9 cellular contexts compared by ENCODE assay signal in the genomic region with DNA sequence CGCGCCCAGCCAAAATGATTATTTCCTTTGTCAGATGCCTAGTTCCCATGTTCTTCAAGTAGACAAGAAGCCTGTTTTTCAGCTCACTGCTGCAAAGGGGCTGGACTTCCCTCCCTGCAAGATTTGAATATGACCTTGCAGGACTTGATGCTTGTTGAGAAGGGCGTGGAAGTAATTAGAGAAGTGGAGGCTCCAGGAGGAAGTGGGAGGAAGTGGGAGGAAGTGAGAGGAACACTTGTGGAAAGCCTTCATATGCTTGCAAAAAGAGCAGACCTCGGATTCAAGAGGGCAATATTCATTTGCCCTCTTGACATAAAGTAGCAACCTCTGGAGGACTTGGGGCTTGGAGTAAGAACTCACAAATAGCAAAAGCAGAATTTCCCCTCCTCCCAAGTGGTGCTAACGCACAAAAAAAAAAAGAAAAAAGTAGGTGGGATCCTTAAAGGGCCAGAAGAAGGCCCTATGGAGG. TPM values are rescaled to one million over a fixed set of nuclear protein-coding genes. Genes with fewer than 3 reads are reported as not detected.
DNase-seq lines count a peak whose midpoint lies in the region; ATAC-seq, FAIRE-seq and TF ChIP-seq lines count a peak whose summit lies in the region.
"Had no signal": no experiment of that assay in that cellular context is flagged by ENCODE, and none has a peak within 500 bp of the region (broad histone marks: within the 10 kb centered on the region; RNA-seq: fewer than 3 reads in every experiment).

No MANE protein-coding gene starts in this region.

- H3K36me3 ChIP-seq in Karpas-422 (ENCODE audit: insufficient read depth, low read length) (no peaks in the 10 kb centered on the region), lower lobe of right lung (no peaks in the 10 kb centered on the region), kidney (ENCODE audit: control insufficient read depth in 1 of 2, insufficient read depth in 2 of 2, low read length in 2 of 2) (no peaks in the 10 kb centered on the region)

- H3K27me3 ChIP-seq in Karpas-422 (ENCODE audit: low read length) (no peaks in the 10 kb centered on the region), lower lobe of right lung (ENCODE audit: low read depth) (no peaks in the 10 kb centered on the region)

- POLR2A ChIA-PET in activated B cell treated with CpG ODN at 0.5 μM for 24 hours (lab: Charles Lee): interaction anchor here (2.9 kb wide), 1 partner anchor 21 kb away, joined by 8 read pairs; a partner anchor contains a TSS

- intact Hi-C loops in activated B cell treated with CpG ODN at 0.5 μM for 24 hours (cut with micrococcal nuclease): loop anchor here (2.0 kb wide), 1 partner anchor 21 kb away; a partner anchor contains a TSS
- intact Hi-C loops in lower lobe of right lung (cut with DNase I): no loop called here
- intact Hi-C loops in kidney (cut with DNase I): no loop called here

- no peaks in the 10 kb centered on the region for H3K9me3 ChIP-seq in Karpas-422 (ENCODE audit: low read length)
- no peaks in the 10 kb centered on the region for H3K9me3 ChIP-seq in lower lobe of right lung
- H3K9me3 ChIP-seq in kidney (ENCODE audit: control insufficient read depth in 1 of 2, low read length in 2 of 2): no peaks in the 10 kb centered on the region

- ATAC-seq in activated B cell treated with CpG ODN at 0.5 μM for 24 hours (ENCODE audit: low read depth): peak; percentile 75
- peak; percentile 84 to 91 for ATAC-seq in lower lobe of right lung
- no peak for ATAC-seq in GM18907 (IDR thresholded peaks at IDR 0.05; ENCODE audit: unreplicated experiment)
- ATAC-seq in GM19324 (IDR thresholded peaks at IDR 0.05; ENCODE audit: low FRiP score, unreplicated experiment): no peak

- no peaks in the 10 kb centered on the region for H3K9me3 Mint-ChIP-seq in activated B cell treated with CpG ODN at 0.5 μM for 24 hours

- CTCF ChIA-PET in activated B cell treated with CpG ODN at 0.5 μM for 24 hours (lab: Charles Lee): interaction anchor here (0.7 kb wide), 1 partner anchor 49 kb away, joined by 3 read pairs; no protein-coding TSS in a partner anchor

- no peak for FAIRE-seq in kidney (lab: Jason Lieb, UNC)

- DNase-seq in AML-193 (lab: John Stamatoyannopoulos, UW) (peak; percentile 91 to 94), Karpas-422 (peak; percentile 91), activated B cell treated with CpG ODN at 0.5 μM for 24 hours (no peak), lower lobe of right lung (peak; percentile 61), kidney (no peak), iPS-NIHi7 (ENCODE audit: extremely low spot score) (no peak)
- DNase-seq: NCI-H2081 treated with DMSO at 0.1 percent for 48 hours had no signal

- peak overlapping the region; percentile 70 for H3K27ac Mint-ChIP-seq in activated B cell treated with CpG ODN at 0.5 μM for 24 hours

- no peaks in the 10 kb centered on the region for H3K9me2 ChIP-seq in Karpas-422 (replicated peaks; ENCODE audit: insufficient read depth, low read length)

- peak overlapping the region; percentile 16 for H3K4me3 Mint-ChIP-seq in activated B cell treated with CpG ODN at 0.5 μM for 24 hours

- H3K4me1 ChIP-seq in Karpas-422 (ENCODE audit: low read length): peaks cover 38% of the 10 kb centered on the region
- H3K4me1 ChIP-seq in lower lobe of right lung: peaks cover 46% of the 10 kb centered on the region
- peaks cover 0 to 9% of the 10 kb centered on the region in 2 donors for H3K4me1 ChIP-seq in kidney (ENCODE audit: control insufficient read depth in 1 of 2, insufficient read depth in 1 of 2, low read depth in 1 of 2, low read length in 2 of 2)

- H3K4me3 ChIP-seq in Karpas-422 (ENCODE audit: low read length): peak overlapping the region; percentile 13
- peak overlapping the region; percentile 12 for H3K4me3 ChIP-seq in lower lobe of right lung
- H3K4me3 ChIP-seq in kidney (ENCODE audit: low read length in 2 of 2): no peak overlapping the region

- H3K4me2 ChIP-seq in Karpas-422 (ENCODE audit: low read depth, low read length, poor library complexity, severe bottlenecking): peak overlapping the region; percentile 70

- peak overlapping the region; percentile 86 for H3K27ac ChIP-seq in Karpas-422 (ENCODE audit: low read length)
- peak overlapping the region; percentile 62 for H3K27ac ChIP-seq in lower lobe of right lung
- no peak overlapping the region for H3K27ac ChIP-seq in kidney (ENCODE audit: low read depth in 2 of 2, low read length in 2 of 2)

- H3K36me3 Mint-ChIP-seq in activated B cell treated with CpG ODN at 0.5 μM for 24 hours (ENCODE audit: low read depth): no peaks in the 10 kb centered on the region

- H3K27me3 Mint-ChIP-seq in activated B cell treated with CpG ODN at 0.5 μM for 24 hours: no peaks in the 10 kb centered on the region

- H2AFZ ChIP-seq in Karpas-422 (ENCODE audit: low read length): peak overlapping the region; percentile 14; the same call in 1 of the 2 replicates

- H3K9ac ChIP-seq in Karpas-422 (ENCODE audit: low read length): peak overlapping the region; percentile 61
- no peak overlapping the region for H3K9ac ChIP-seq in kidney (ENCODE audit: low read length in 2 of 2)

- H3K4me1 Mint-ChIP-seq in activated B cell treated with CpG ODN at 0.5 μM for 24 hours: peaks cover 23% of the 10 kb centered on the region

- H4K20me1 ChIP-seq in Karpas-422 (ENCODE audit: insufficient read depth, low read depth, low read length): no peaks in the 10 kb centered on the region

- TF ChIP-seq CTCF in activated B cell treated with CpG ODN at 0.5 μM for 24 hours (IDR thresholded peaks at IDR 0.05): no peak
- no peak for TF ChIP-seq CTCF in lower lobe of right lung (IDR thresholded peaks at IDR 0.05)
- TF ChIP-seq CTCF in kidney (IDR thresholded peaks at IDR 0.05; ENCODE audit: borderline replicate concordance, extremely low read depth, insufficient read depth): no peak

- no peaks in the 10 kb centered on the region for H3K79me2 ChIP-seq in Karpas-422 (ENCODE audit: low read length)

RNA-seq across cellular contexts. Expression of a gene that starts 20.8 kb away (rescaled TPM):
- 201 and 234 TPM in 2 replicates for total RNA-seq in Karpas-422 (2014; rRNA removed; shearing (Covaris generic); ENCODE audit: low replicate concordance)
- total RNA-seq in activated B cell treated with CpG ODN at 0.5 μM for 24 hours (272 and 279 TPM in 2 replicates), lower lobe of right lung (374 TPM), kidney (340 TPM)
- polyA plus RNA-seq in kidney (ENCODE audit: insufficient read depth, low read depth, low replicate concordance): 92.3 TPM

RNA-seq across cellular contexts. Expression of a gene that starts 34.1 kb away (rescaled TPM):
- 28.7 and 33.0 TPM in 2 replicates for total RNA-seq in Karpas-422 (2014; rRNA removed; shearing (Covaris generic); ENCODE audit: low replicate concordance)
- total RNA-seq in activated B cell treated with CpG ODN at 0.5 μM for 24 hours: 9.8 and 11.2 TPM in 2 replicates
- total RNA-seq in lower lobe of right lung: 37.5 TPM
- 41.2 TPM for total RNA-seq in kidney
- 40.9 TPM for polyA plus RNA-seq in kidney (ENCODE audit: insufficient read depth, low read depth, low replicate concordance)

Comparison
In these comparisons a context has a peak if more than half of its experiments do, and no peak if none do; other contexts are left out.
1. DNase-seq: peak in AML-193 (2 of 2), Karpas-422 (single experiment) and lower lobe of right lung (single experiment); none in activated B cell treated with CpG ODN at 0.5 μM for 24 hours (single experiment), kidney (single experiment) and iPS-NIHi7 (single experiment).
2. H3K27ac ChIP-seq: peak in Karpas-422 (single experiment) and lower lobe of right lung (single experiment); none in kidney (0 of 2).
3. H3K4me3 ChIP-seq: peak in Karpas-422 (single experiment) and lower lobe of right lung (single experiment); none in kidney (0 of 2).
4. ATAC-seq: peak in activated B cell treated with CpG ODN at 0.5 μM for 24 hours (single experiment) and lower lobe of right lung (2 of 2); none in GM18907 (single experiment) and GM19324 (single experiment).